In genomic region chr14:21917699-21918436, GRCh38 we compare ENCODE assay signal across 8 cellular contexts.
DNase-seq lines count a peak whose midpoint lies in the region; ATAC-seq, FAIRE-seq and TF ChIP-seq lines count a peak whose summit lies in the region.

No MANE protein-coding gene starts in this region.

- H3K4me3 ChIP-seq in AG04450 (ENCODE audit: low read depth, low read length) (no peak overlapping the region), breast epithelium (peak overlapping the region in 1 of 3 donors; percentile 4), kidney epithelial cell (ENCODE audit: low read depth, low read length) (no peak overlapping the region)
- H3K4me3 ChIP-seq in Jurkat, Clone E6-1 (ENCODE audit: low read length), result peak overlapping the region; percentile 9; the same call in 1 of the 2 replicates

- no peaks in the 10 kb centered on the region for H3K4me1 ChIP-seq in breast epithelium

- H3K27me3 Mint-ChIP-seq in T-helper 17 cell, result no peaks in the 10 kb centered on the region

- peak; percentile 8 for DNase-seq in AG04450 (ENCODE audit: low read depth, low spot score)
- no peak for DNase-seq in GM12892 (ENCODE audit: insufficient read length)
- DNase-seq in Jurkat, Clone E6-1 (ENCODE audit: low read depth, low spot score), result peak; percentile 77
- DNase-seq in T-helper 17 cell, result peak in 1 of 3 donors; percentile 37
- no peak for DNase-seq in breast epithelium (ENCODE audit: low spot score in 2 of 2)
- peak; percentile 31 for DNase-seq in kidney epithelial cell (ENCODE audit: low read depth)
- DNase-seq in stimulated activated CD4-positive, alpha-beta T cell treated with anti-CD3 and anti-CD28 coated beads, Interleukin-4, amount 100 ng/mL, for 4 hours, result peak; percentile 28 to 51

- H3K36me3 Mint-ChIP-seq in T-helper 17 cell (ENCODE audit: low read depth), result no peaks in the 10 kb centered on the region

- peak overlapping the region; percentile 85 for H3K4me3 Mint-ChIP-seq in T-helper 17 cell

- CTCF ChIA-PET in AG04450 (lab: Charles Lee), result interaction anchor here (0.6 to 4.1 kb wide), 16 partner anchors 9 to 230 kb away, joined by 3 to 20 read pairs (median 4); no protein-coding TSS in a partner anchor

- H3K27me3 ChIP-seq in AG04450 (ENCODE audit: control insufficient read depth, insufficient read depth, low read length), result no peaks in the 10 kb centered on the region
- H3K27me3 ChIP-seq in breast epithelium, result no peaks in the 10 kb centered on the region
- no peaks in the 10 kb centered on the region for H3K27me3 ChIP-seq in kidney epithelial cell (ENCODE audit: control insufficient read depth, insufficient read depth, low read length)

- peak; percentile 68 for ATAC-seq in T-helper 17 cell
- ATAC-seq in GM18517 (IDR thresholded peaks at IDR 0.05; ENCODE audit: unreplicated experiment), result no peak

- no peak overlapping the region for H3K27ac ChIP-seq in AG04450 (ENCODE audit: low read depth, low read length)
- no peak overlapping the region for H3K27ac ChIP-seq in breast epithelium

- TF ChIP-seq POLR2A in GM12892 (IDR thresholded peaks at IDR 0.05; ENCODE audit: low read depth, low read length) (no peak), breast epithelium (IDR thresholded peaks at IDR 0.05) (no peak)

- H3K9me3 ChIP-seq in AG04450 (ENCODE audit: control insufficient read depth, insufficient read depth, low read length) (no peaks in the 10 kb centered on the region), T-helper 17 cell (ENCODE audit: control insufficient read depth, low read length, poor library complexity, severe bottlenecking) (no peaks in the 10 kb centered on the region), breast epithelium (no peaks in the 10 kb centered on the region)

- POLR2A ChIA-PET in AG04450 (lab: Yijun Ruan, JAX), result no interaction called here

- intact Hi-C loops in breast epithelium (cut with DNase I; ENCODE audit: low total_unique reads), result no loop called here

- H3K36me3 ChIP-seq in breast epithelium, result no peaks in the 10 kb centered on the region
- H3K36me3 ChIP-seq in kidney epithelial cell (ENCODE audit: control insufficient read depth, insufficient read depth, low read length), result no peaks in the 10 kb centered on the region

- TF ChIP-seq CTCF in AG04450 (IDR thresholded peaks at IDR 0.05; ENCODE audit: low read depth, low read length), result peak; percentile 86
- peak in 2 of 3 donors; percentile 35 to 37 for TF ChIP-seq CTCF in breast epithelium (IDR thresholded peaks at IDR 0.05)
- TF ChIP-seq CTCF in kidney epithelial cell (IDR thresholded peaks at IDR 0.05; ENCODE audit: insufficient read depth, low read length, poor library complexity, severe bottlenecking), result peak; percentile 81

- peak overlapping the region; percentile 74 for H3K27ac Mint-ChIP-seq in T-helper 17 cell

- FAIRE-seq in GM12892 (lab: Jason Lieb, UNC), result peak; percentile 85

- peaks cover 10% of the 10 kb centered on the region for H3K4me1 Mint-ChIP-seq in T-helper 17 cell

Comparison
In these comparisons a context has a peak if more than half of its experiments do, and no peak if none do; other contexts are left out.
1. DNase-seq: peak in AG04450 (single experiment), Jurkat, Clone E6-1 (single experiment), kidney epithelial cell (single experiment) and stimulated activated CD4-positive, alpha-beta T cell treated with anti-CD3 and anti-CD28 coated beads, Interleukin-4, amount 100 ng/mL, for 4 hours (2 of 2); none in GM12892 (single experiment) and breast epithelium (0 of 2).
2. CTCF ChIP-seq: peak in every context shown above with its lines; median percentile 86 in AG04450; 81 in kidney epithelial cell; 36 in breast epithelium.